20 cellular contexts compared by ENCODE assay signal in the genomic region with DNA sequence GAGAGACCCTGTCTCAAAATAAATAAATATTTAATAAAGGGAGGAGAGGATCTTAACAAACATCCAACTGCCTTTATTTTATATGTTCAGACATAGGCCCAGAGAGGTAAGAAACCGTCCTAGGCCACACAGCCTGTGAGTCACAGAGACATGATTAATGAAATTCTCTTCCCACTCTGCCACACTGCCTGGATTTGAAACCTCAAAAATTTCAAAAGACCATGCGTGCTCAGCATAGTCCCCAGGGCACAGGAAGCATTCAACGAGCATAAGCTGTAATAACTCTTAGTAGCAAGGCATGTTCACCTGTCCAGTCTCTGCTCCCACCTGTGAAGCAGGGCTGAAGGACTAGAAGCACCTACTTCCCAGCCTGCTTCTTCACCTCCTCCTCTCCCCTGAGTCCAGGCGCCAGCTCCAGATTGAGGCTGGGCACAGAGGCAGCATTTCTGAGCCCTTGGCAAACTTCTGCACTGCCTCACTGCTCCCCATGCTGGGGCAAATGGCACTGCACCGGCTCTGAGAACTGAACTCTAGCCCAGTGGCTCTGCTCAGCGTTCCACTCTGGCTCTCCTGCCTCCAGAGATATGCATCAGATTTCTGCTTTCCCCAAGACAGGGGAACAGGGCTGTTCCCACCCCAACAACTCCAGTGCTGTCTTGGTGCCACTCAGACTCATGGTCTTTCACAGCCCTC. TPM values are rescaled to one million over a fixed set of nuclear protein-coding genes. Genes with fewer than 3 reads are reported as not detected.
DNase-seq lines count a peak whose midpoint lies in the region; ATAC-seq, FAIRE-seq and TF ChIP-seq lines count a peak whose summit lies in the region.
"Had no signal": no experiment of that assay in that cellular context is flagged by ENCODE, and none has a peak within 500 bp of the region (broad histone marks: within the 10 kb centered on the region; RNA-seq: fewer than 3 reads in every experiment).

No MANE protein-coding gene starts in this region.

- H3K27ac Mint-ChIP-seq in osteocyte (ENCODE audit: unreplicated experiment) = no peak overlapping the region
- no peak overlapping the region for H3K27ac Mint-ChIP-seq in GM23338
- H3K27ac Mint-ChIP-seq: naive B cell; T-helper 2 cell treated with Interferon-gamma antibody and Interleukin-4, amounts not matched to agents 5 μg/mL and 100 μg/mL, for 36 hours had no signal

- H3K4me2 ChIP-seq in GM23338 = no peak overlapping the region
- H3K4me2 ChIP-seq: KMS-11 had no signal

- H3K4me3 Mint-ChIP-seq in osteocyte (ENCODE audit: unreplicated experiment) (peak overlapping the region; percentile 71), GM23338 (no peak overlapping the region)
- H3K4me3 Mint-ChIP-seq: naive B cell; T-helper 2 cell treated with Interferon-gamma antibody and Interleukin-4, amounts not matched to agents 5 μg/mL and 100 μg/mL, for 36 hours had no signal

- H3K27me3 Mint-ChIP-seq in osteocyte (ENCODE audit: unreplicated experiment) (peaks cover 3% of the 10 kb centered on the region), GM23338 (ENCODE audit: insufficient read depth, low read depth, poor library complexity) (peaks cover 12% of the 10 kb centered on the region)

- H2AFZ ChIP-seq in GM23338 = no peak overlapping the region; the same call in 1 of the 2 replicates

- H3K4me1 Mint-ChIP-seq in osteocyte (ENCODE audit: unreplicated experiment) = peaks cover 59% of the 10 kb centered on the region
- peaks cover 34% of the 10 kb centered on the region for H3K4me1 Mint-ChIP-seq in GM23338

- no peaks in the 10 kb centered on the region for H4K20me1 ChIP-seq in GM23338 (replicated peaks; ENCODE audit: insufficient read depth)

- H3K27ac ChIP-seq in GM23338 (ENCODE audit: low read depth) = no peak overlapping the region
- H3K27ac ChIP-seq: brain microvascular endothelial cell, KMS-11, psoas muscle had no signal

- no peaks in the 10 kb centered on the region for H3K27me3 ChIP-seq in GM23338 (ENCODE audit: insufficient read depth)
- H3K27me3 ChIP-seq: brain microvascular endothelial cell had no signal

- peaks cover 9% of the 10 kb centered on the region; the same call in 1 of the 2 replicates for H3K4me1 ChIP-seq in GM23338 (ENCODE audit: insufficient read depth)

- peak; percentile 8 for TF ChIP-seq CTCF in epithelial cell of proximal tubule (conservative IDR thresholded peaks at IDR 0.05; ENCODE audit: low read depth, low read length)
- no peak for TF ChIP-seq CTCF in osteocyte (IDR thresholded peaks at IDR 0.05)
- no peak for TF ChIP-seq CTCF in GM23338 (conservative IDR thresholded peaks at IDR 0.05; ENCODE audit: low read depth in 2 of 2)

- in situ Hi-C loops in G401 (cut with HindIII; ENCODE audit: low sequenced_read_pairs) = no loop called here

- no peaks in the 10 kb centered on the region for H3F3A ChIP-seq in GM23338 (replicated peaks; ENCODE audit: low read depth)

- H3K9me3 Mint-ChIP-seq in osteocyte (ENCODE audit: unreplicated experiment) = no peaks in the 10 kb centered on the region
- H3K9me3 Mint-ChIP-seq in GM23338 = no peaks in the 10 kb centered on the region
- H3K9me3 Mint-ChIP-seq: naive B cell; T-helper 2 cell treated with Interferon-gamma antibody and Interleukin-4, amounts not matched to agents 5 μg/mL and 100 μg/mL, for 36 hours had no signal

- peaks cover 4% of the 10 kb centered on the region for H3K36me3 Mint-ChIP-seq in osteocyte (ENCODE audit: unreplicated experiment)
- H3K36me3 Mint-ChIP-seq in GM23338 (ENCODE audit: low read depth) = no peaks in the 10 kb centered on the region
- H3K36me3 Mint-ChIP-seq: naive B cell had no signal

- H3K79me2 ChIP-seq in GM23338 (replicated peaks; ENCODE audit: insufficient read depth) = no peaks in the 10 kb centered on the region

- no peak for ATAC-seq in GM23338
- ATAC-seq in GM19395 (IDR thresholded peaks at IDR 0.05; ENCODE audit: unreplicated experiment) = no peak
- ATAC-seq: GM12878, left ventricle myocardium superior, psoas muscle had no signal

- peak; percentile 79 for FAIRE-seq in RCC 7860 (lab: Jason Lieb, UNC)
- FAIRE-seq: GM12878 had no signal

- DNase-seq in G401 (ENCODE audit: low spot score) (peak; percentile 86), RCC 7860 (ENCODE audit: low spot score) (peak; percentile 43), epithelial cell of proximal tubule (ENCODE audit: low read depth) (no peak), osteocyte (ENCODE audit: extremely low spot score, unreplicated experiment) (no peak), SW 1271 (lab: John Stamatoyannopoulos, UW) (no peak), GM23338 (ENCODE audit: low spot score) (no peak)
- no peak for DNase-seq in activated naive CD4-positive, alpha-beta T cell (lab: John Stamatoyannopoulos, UW)
- DNase-seq: activated CD4-positive, alpha-beta T cell treated with anti-CD3 and anti-CD28 coated beads for 1 hour; activated CD8-positive, alpha-beta memory T cell treated with anti-CD3 and anti-CD28 coated beads, Interleukin-2, amount 50 U/mL, for 48 hours; activated naive CD4-positive, alpha-beta T cell treated with anti-CD3 and anti-CD28 coated beads, Interleukin-2, amount 50 U/mL, for 16 hours; brain microvascular endothelial cell; left ventricle myocardium superior; naive B cell; NCI-H1436; psoas muscle; SIG-M5 had no signal

- H3K4me3 ChIP-seq in epithelial cell of proximal tubule (ENCODE audit: low read depth, low read length) (no peak overlapping the region), GM23338 (no peak overlapping the region)
- H3K4me3 ChIP-seq: GM12878, psoas muscle had no signal

- no peaks in the 10 kb centered on the region for H3K9me2 ChIP-seq in GM23338 (ENCODE audit: insufficient read depth)

- H3K36me3 ChIP-seq in GM23338 (ENCODE audit: insufficient read depth) = no peaks in the 10 kb centered on the region
- H3K36me3 ChIP-seq: brain microvascular endothelial cell had no signal

TF ChIP-seq in GM23338, 12 proteins besides CTCF, POLR2A, EP300 and RAD21:
- no peak for TF ChIP-seq ZNF114 (CRISPR knock-in tag; IDR thresholded peaks at IDR 0.05)

RNA-seq across cellular contexts. Expression of gene FAT2, which starts 1.1 kb away (rescaled TPM):
- not detected in 2 replicates for total RNA-seq in G401 (2014; rRNA removed; shearing (Covaris generic))
- under 0.01 and 0.07 TPM in 2 replicates for total RNA-seq in epithelial cell of proximal tubule
- total RNA-seq in osteocyte = 30.1 and 38.4 TPM in 2 replicates
- total RNA-seq in GM23338 (2014; rRNA removed; shearing (Covaris generic)) = 0.27 and 0.59 TPM in 2 replicates
- 0.06 and 0.09 TPM in 2 replicates for polyA plus RNA-seq in GM23338 (2016; fragmentation: Nextera tagmentation; extraction: Ambion mirVana)
- total RNA-seq: left ventricle myocardium superior had no signal

Comparison
In these comparisons a context has a peak if more than half of its experiments do, and no peak if none do; other contexts are left out.
1. DNase-seq: peak in G401 (single experiment) and RCC 7860 (single experiment); none in epithelial cell of proximal tubule (single experiment), osteocyte (single experiment), SW 1271 (0 of 2), GM23338 (single experiment) and activated naive CD4-positive, alpha-beta T cell (0 of 4).
2. RNA of gene FAT2, which starts 1.1 kb away (total RNA-seq): 30.1 to 38.4 TPM in osteocyte; 0.27 to 0.59 TPM in GM23338, not detected in G401 and under 0.01 to 0.07 TPM in epithelial cell of proximal tubule; every median in the first group is over 10 times any median in the second.